Comparison of ENCODE assay signal across 8 cellular contexts in genomic region chr7:17041324-17041723, GRCh38.
DNase-seq lines count a peak whose midpoint lies in the region; TF ChIP-seq lines count a peak whose summit lies in the region.

No MANE protein-coding gene starts in this region.

- H3K9me3 Mint-ChIP-seq in T-helper 2 cell treated with Interferon-gamma antibody and Interleukin-4, amounts not matched to agents 5 μg/mL and 100 μg/mL, for 36 hours, result peaks cover 8% of the 10 kb centered on the region

- H3K36me3 ChIP-seq in A673 (ENCODE audit: insufficient read depth, low read length, poor library complexity, severe bottlenecking), result no peaks in the 10 kb centered on the region
- H3K36me3 ChIP-seq in neuronal stem cell (replicated peaks in 1 of 2; ENCODE audit: control insufficient read depth in 2 of 2, insufficient read depth in 2 of 2, low read length in 2 of 2), result no peaks in the 10 kb centered on the region
- H3K36me3 ChIP-seq in SK-N-SH (replicated peaks in 1 of 2; ENCODE audit: control insufficient read depth in 1 of 2, insufficient read depth in 2 of 2, low read length in 1 of 2), result no peaks in the 10 kb centered on the region
- H3K36me3 ChIP-seq in sigmoid colon, result no peaks in the 10 kb centered on the region

- TF ChIP-seq EP300 in SK-N-SH (IDR thresholded peaks at IDR 0.05; ENCODE audit: borderline replicate concordance in 1 of 2, low read depth in 1 of 2, low read length in 1 of 2) (no peak), sigmoid colon (IDR thresholded peaks at IDR 0.05) (no peak)

- TF ChIP-seq RAD21 in SK-N-SH (IDR thresholded peaks at IDR 0.05; ENCODE audit: low read length), result no peak

- H3K27ac ChIP-seq in A673 (ENCODE audit: low read depth, low read length, poor library complexity, severe bottlenecking) (peak overlapping the region; percentile 96), neuronal stem cell (replicated peaks; ENCODE audit: low read length) (no peak overlapping the region), SK-N-SH (ENCODE audit: low read depth in 2 of 2, low read length in 1 of 2) (no peak overlapping the region), sigmoid colon (no peak overlapping the region)

- no peak overlapping the region for H4K91ac ChIP-seq in neuronal stem cell (ENCODE audit: low read depth, low read length, poor library complexity)

- H3K9ac ChIP-seq in neuronal stem cell (ENCODE audit: low read depth, low read length, poor library complexity), result no peak overlapping the region
- no peak overlapping the region for H3K9ac ChIP-seq in SK-N-SH

- no peaks in the 10 kb centered on the region for H3F3A ChIP-seq in SK-N-SH (replicated peaks; ENCODE audit: insufficient read depth)

- peak overlapping the region; percentile 9 for H3K4me3 ChIP-seq in A673 (ENCODE audit: low read depth, low read length, poor library complexity, severe bottlenecking)
- no peak overlapping the region for H3K4me3 ChIP-seq in neuronal stem cell (ENCODE audit: low read length in 2 of 2)
- H3K4me3 ChIP-seq in SK-N-SH (ENCODE audit: low read depth in 2 of 2, low read length in 1 of 2), result no peak overlapping the region
- no peak overlapping the region for H3K4me3 ChIP-seq in sigmoid colon

- H3K27ac Mint-ChIP-seq in T-helper 2 cell treated with Interferon-gamma antibody and Interleukin-4, amounts not matched to agents 5 μg/mL and 100 μg/mL, for 36 hours, result peak overlapping the region; percentile 70

- H3K9me3 ChIP-seq in A673 (ENCODE audit: low read depth, low read length, poor library complexity, severe bottlenecking) (no peaks in the 10 kb centered on the region), neuronal stem cell (replicated peaks in 1 of 2; ENCODE audit: control insufficient read depth in 2 of 2, insufficient read depth in 1 of 2, low read depth in 1 of 2, low read length in 2 of 2) (no peaks in the 10 kb centered on the region), SK-N-SH (no peaks in the 10 kb centered on the region), sigmoid colon (no peaks in the 10 kb centered on the region)

- no peak overlapping the region for H3K14ac ChIP-seq in neuronal stem cell (ENCODE audit: low read length)

- no peak overlapping the region for H2BK5ac ChIP-seq in neuronal stem cell (ENCODE audit: low read length)

- TF ChIP-seq CTCF in A673 (conservative IDR thresholded peaks at IDR 0.05; ENCODE audit: low read depth, low read length), result no peak
- TF ChIP-seq CTCF in SK-N-SH (IDR thresholded peaks at IDR 0.05), result no peak
- no peak for TF ChIP-seq CTCF in sigmoid colon (IDR thresholded peaks at IDR 0.05)

- H4K8ac ChIP-seq in neuronal stem cell (ENCODE audit: low read depth, low read length), result no peak overlapping the region

- peak overlapping the region; percentile 59 for H3K4me3 Mint-ChIP-seq in T-helper 2 cell treated with Interferon-gamma antibody and Interleukin-4, amounts not matched to agents 5 μg/mL and 100 μg/mL, for 36 hours

- H2BK15ac ChIP-seq in neuronal stem cell (ENCODE audit: low read length), result no peak overlapping the region

- H3K27me3 Mint-ChIP-seq in T-helper 2 cell treated with Interferon-gamma antibody and Interleukin-4, amounts not matched to agents 5 μg/mL and 100 μg/mL, for 36 hours (ENCODE audit: low read depth), result peaks cover 7% of the 10 kb centered on the region

- H3K4me1 ChIP-seq in A673 (ENCODE audit: insufficient read depth, low read length, poor library complexity, severe bottlenecking), result peaks cover 81% of the 10 kb centered on the region
- H3K4me1 ChIP-seq in neuronal stem cell (ENCODE audit: control insufficient read depth in 2 of 2, insufficient read depth in 1 of 2, low read depth in 1 of 2, low read length in 2 of 2), result peaks cover 0 to 19% of the 10 kb centered on the region in 2 donors
- peaks cover 0 to 5% of the 10 kb centered on the region in 2 experiments; a peak in 1 of 4 replicates for H3K4me1 ChIP-seq in SK-N-SH (ENCODE audit: control insufficient read depth in 1 of 2, insufficient read depth in 2 of 2, low read depth in 1 of 2, low read length in 1 of 2)
- peaks cover 0 to 13% (median 0%) of the 10 kb centered on the region in 4 donors for H3K4me1 ChIP-seq in sigmoid colon

- H4K20me1 ChIP-seq in SK-N-SH (ENCODE audit: insufficient read depth), result no peaks in the 10 kb centered on the region

- H3K36me3 Mint-ChIP-seq in T-helper 2 cell treated with Interferon-gamma antibody and Interleukin-4, amounts not matched to agents 5 μg/mL and 100 μg/mL, for 36 hours (ENCODE audit: low read depth), result peaks cover 8% of the 10 kb centered on the region

- H2AFZ ChIP-seq in neuronal stem cell (ENCODE audit: low read length), result no peak overlapping the region
- no peak overlapping the region for H2AFZ ChIP-seq in SK-N-SH (ENCODE audit: low read depth)

- H2AK5ac ChIP-seq in neuronal stem cell (ENCODE audit: low read depth, low read length), result no peak overlapping the region

- no peak overlapping the region for H2BK120ac ChIP-seq in neuronal stem cell (ENCODE audit: low read depth, low read length)

- peaks cover 45% of the 10 kb centered on the region for H3K4me1 Mint-ChIP-seq in T-helper 2 cell treated with Interferon-gamma antibody and Interleukin-4, amounts not matched to agents 5 μg/mL and 100 μg/mL, for 36 hours (ENCODE audit: low read depth)

- DNase-seq in A673 (ENCODE audit: low spot score) (peak; percentile 97), HS-5 (ENCODE audit: low read depth) (peak; percentile 91), inferior parietal cortex (ENCODE audit: extremely low spot score) (peak; percentile 57), NCI-H2107 treated with DMSO at 0.1 percent for 48 hours (lab: John Stamatoyannopoulos, UW; ENCODE audit: unreplicated experiment) (no peak), neuronal stem cell (ENCODE audit: low spot score) (no peak), SK-N-SH (no peak), sigmoid colon (no peak)
- no peak for DNase-seq in T-helper 2 cell treated with Interferon-gamma antibody and Interleukin-4, amounts not matched to agents 5 μg/mL and 100 μg/mL, for 36 hours (ENCODE audit: low spot score)

- WGBS in neuronal stem cell (ENCODE audit: extremely low coverage in 2 of 2, insufficient read length in 2 of 2, insufficient replicate concordance in 1 of 2), 2 donors, result no CpG with 5 or more reads among the region's 2 CpGs
- 6% methylated on average over 2 of the region's 2 CpGs for WGBS in SK-N-SH (ENCODE audit: low lambda C conversion rate)
- 10% methylated on average over 2 of the region's 2 CpGs for WGBS in sigmoid colon, 2 donors

- POLR2A ChIA-PET in A673 (lab: Charles Lee; ENCODE audit: low non-redundant PET), result no interaction called here
- POLR2A ChIA-PET in SK-N-SH (lab: Yijun Ruan, JAX), result no interaction called here

- H3K27me3 ChIP-seq in A673 (replicated peaks; ENCODE audit: insufficient read depth, low read depth, low read length, poor library complexity) (no peaks in the 10 kb centered on the region), neuronal stem cell (ENCODE audit: control insufficient read depth in 3 of 3, insufficient read depth in 3 of 3, low read depth in 1 of 3, low read length in 3 of 3) (no peaks in the 10 kb centered on the region), SK-N-SH (ENCODE audit: insufficient read depth) (peaks cover 10% of the 10 kb centered on the region), sigmoid colon (no peaks in the 10 kb centered on the region)

- no peak overlapping the region for H3K4me2 ChIP-seq in neuronal stem cell (ENCODE audit: insufficient read depth, low read length, poor library complexity, severe bottlenecking)
- no peak overlapping the region for H3K4me2 ChIP-seq in SK-N-SH

- no peaks in the 10 kb centered on the region for H3K79me1 ChIP-seq in neuronal stem cell (ENCODE audit: low read depth, low read length)

- no peak for TF ChIP-seq POLR2A in sigmoid colon (IDR thresholded peaks at IDR 0.05)

- no peak overlapping the region for H3K23ac ChIP-seq in neuronal stem cell (ENCODE audit: low read depth, low read length, poor library complexity)

- BruUV-seq in A673 (replicated peaks; lab: Mats Ljungman, UMichigan), result no TSS peak

- no peaks in the 10 kb centered on the region for H3K79me2 ChIP-seq in SK-N-SH (ENCODE audit: insufficient read depth)

- H3K4ac ChIP-seq in neuronal stem cell (ENCODE audit: low read length), result no peak overlapping the region

- CTCF ChIA-PET in A673 (lab: Charles Lee), result no interaction called here
- CTCF ChIA-PET in SK-N-SH (lab: Yijun Ruan, JAX), result no interaction called here

- no peaks in the 10 kb centered on the region for H3K9me2 ChIP-seq in SK-N-SH

- intact Hi-C loops in A673 (cut with micrococcal nuclease; ENCODE audit: unreplicated experiment) (loop anchor here (5.0 kb wide), 1 partner anchor 119 kb away; no protein-coding TSS in a partner anchor), sigmoid colon (cut with DNase I) (no loop called here)

- H3K18ac ChIP-seq in neuronal stem cell (ENCODE audit: low read length), result no peak overlapping the region

- H2BK12ac ChIP-seq in neuronal stem cell (ENCODE audit: low read length), result no peak overlapping the region

TF ChIP-seq in SK-N-SH, 30 proteins besides CTCF, POLR2A, EP300 and RAD21 (continues in another document):
- TF ChIP-seq USF2 (IDR thresholded peaks at IDR 0.05; ENCODE audit: borderline replicate concordance, low read depth, low read length), result no peak
- no peak for TF ChIP-seq RCOR1 (IDR thresholded peaks at IDR 0.05; ENCODE audit: low read length)
- TF ChIP-seq TCF12 (IDR thresholded peaks at IDR 0.05), result no peak
- TF ChIP-seq, protein P1, sequence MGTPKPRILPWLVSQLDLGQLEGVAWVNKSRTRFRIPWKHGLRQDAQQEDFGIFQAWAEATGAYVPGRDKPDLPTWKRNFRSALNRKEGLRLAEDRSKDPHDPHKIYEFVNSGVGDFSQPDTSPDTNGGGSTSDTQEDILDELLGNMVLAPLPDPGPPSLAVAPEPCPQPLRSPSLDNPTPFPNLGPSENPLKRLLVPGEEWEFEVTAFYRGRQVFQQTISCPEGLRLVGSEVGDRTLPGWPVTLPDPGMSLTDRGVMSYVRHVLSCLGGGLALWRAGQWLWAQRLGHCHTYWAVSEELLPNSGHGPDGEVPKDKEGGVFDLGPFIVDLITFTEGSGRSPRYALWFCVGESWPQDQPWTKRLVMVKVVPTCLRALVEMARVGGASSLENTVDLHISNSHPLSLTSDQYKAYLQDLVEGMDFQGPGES (IDR thresholded peaks at IDR 0.05; ENCODE audit: low read depth, low read length), result no peak

Comparison
In these comparisons a context has a peak if more than half of its experiments do, and no peak if none do; other contexts are left out.
1. DNase-seq: peak in A673 (single experiment), HS-5 (single experiment) and inferior parietal cortex (single experiment); none in T-helper 2 cell treated with Interferon-gamma antibody and Interleukin-4, amounts not matched to agents 5 μg/mL and 100 μg/mL, for 36 hours (single experiment), NCI-H2107 treated with DMSO at 0.1 percent for 48 hours (single experiment), neuronal stem cell (single experiment), SK-N-SH (single experiment) and sigmoid colon (single experiment).